Comparison of ENCODE assay signal across 12 cellular contexts in the genomic region with DNA sequence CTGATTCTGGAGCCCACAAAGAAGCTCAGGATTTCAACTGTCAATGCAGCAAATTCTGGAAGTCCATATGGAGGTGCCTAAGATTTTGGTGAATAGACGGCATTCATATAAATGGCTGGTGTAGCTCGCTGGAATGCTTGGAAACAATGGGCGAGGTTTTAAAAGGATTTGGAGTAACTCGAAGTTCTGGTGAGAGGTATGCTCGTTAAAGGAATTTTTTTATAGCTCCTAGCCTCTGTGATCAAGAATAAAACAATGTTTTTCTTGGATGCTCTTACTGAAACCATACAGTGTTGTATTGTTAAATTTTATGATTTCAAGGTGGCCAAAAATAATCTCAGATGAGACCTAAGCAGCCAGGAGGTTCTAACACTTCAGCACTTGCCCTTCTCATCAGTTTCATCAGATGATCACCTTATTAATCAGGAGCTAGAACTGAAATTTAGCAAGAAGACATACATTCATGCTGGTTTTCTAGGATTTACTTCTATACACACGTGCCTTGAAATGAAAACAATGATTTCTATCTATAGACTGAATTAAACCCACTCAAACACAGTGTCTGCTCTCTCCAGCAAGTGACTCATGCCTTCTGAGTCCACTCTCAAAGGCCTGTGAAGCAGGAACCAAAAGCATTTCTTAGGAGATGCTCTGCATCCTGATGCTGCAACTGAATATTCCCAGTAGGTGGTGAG.
DNase-seq lines count a peak whose midpoint lies in the region; ATAC-seq and TF ChIP-seq lines count a peak whose summit lies in the region.
"Had no signal": no experiment of that assay in that cellular context is flagged by ENCODE, and none has a peak within 500 bp of the region (broad histone marks: within the 10 kb centered on the region; RNA-seq: fewer than 3 reads in every experiment).

No MANE protein-coding gene starts in this region.

- no peaks in the 10 kb centered on the region for H3K9me3 ChIP-seq in CD8-positive, alpha-beta memory T cell (ENCODE audit: low read length)
- no peaks in the 10 kb centered on the region for H3K9me3 ChIP-seq in osteoblast (ENCODE audit: low read depth, low read length)
- H3K9me3 ChIP-seq: ovary had no signal

- ATAC-seq in GM19035 (IDR thresholded peaks at IDR 0.05; ENCODE audit: unreplicated experiment): no peak
- no peak for ATAC-seq in activated CD4-positive, CD25-positive, alpha-beta regulatory T cell treated with anti-CD3 and anti-CD28 coated beads, Interleukin-2, amount 50 U/mL, for 24 hours

- no peak overlapping the region for H3K27ac ChIP-seq in CD8-positive, alpha-beta memory T cell (ENCODE audit: low read depth, low read length)
- peak overlapping the region; percentile 67 for H3K27ac ChIP-seq in osteoblast (ENCODE audit: low read depth, low read length)
- H3K27ac ChIP-seq: ovary had no signal

- no peaks in the 10 kb centered on the region for H3K9me3 Mint-ChIP-seq in CD8-positive, alpha-beta memory T cell
- H3K9me3 Mint-ChIP-seq in HFFc6: no peaks in the 10 kb centered on the region

- H3K27me3 Mint-ChIP-seq in CD8-positive, alpha-beta memory T cell: no peaks in the 10 kb centered on the region
- H3K27me3 Mint-ChIP-seq in HFFc6 (ENCODE audit: insufficient read depth): peaks cover 2% of the 10 kb centered on the region; the same call in 1 of the 2 replicates

- no peaks in the 10 kb centered on the region for H3K27me3 ChIP-seq in CD8-positive, alpha-beta memory T cell (ENCODE audit: insufficient read depth, low read length, poor library complexity, severe bottlenecking)
- H3K27me3 ChIP-seq in osteoblast (ENCODE audit: insufficient read depth, low read length): no peaks in the 10 kb centered on the region
- H3K27me3 ChIP-seq: ovary had no signal

- peaks cover 16% of the 10 kb centered on the region for H4K20me1 ChIP-seq in osteoblast (ENCODE audit: insufficient read depth, low read length)

- H3K4me1 Mint-ChIP-seq in CD8-positive, alpha-beta memory T cell: peaks cover 8 to 27% (median 12%) of the 10 kb centered on the region in 3 donors
- H3K4me1 Mint-ChIP-seq in HFFc6 (ENCODE audit: low read depth): peaks cover 44% of the 10 kb centered on the region

- H3K36me3 Mint-ChIP-seq in CD8-positive, alpha-beta memory T cell: peaks cover 3 to 85% (median 19%) of the 10 kb centered on the region in 3 donors
- H3K36me3 Mint-ChIP-seq in HFFc6 (ENCODE audit: low read depth): peaks cover 22% of the 10 kb centered on the region

- no peak overlapping the region for H3K4me3 ChIP-seq in CD8-positive, alpha-beta memory T cell (ENCODE audit: low read length)
- H3K4me3 ChIP-seq in osteoblast (ENCODE audit: insufficient read depth, low read length): no peak overlapping the region
- H3K4me3 ChIP-seq: ovary had no signal

- CTCF ChIA-PET in CD8-positive, alpha-beta memory T cell (lab: Charles Lee): interaction anchor here (1.4 kb wide), 1 partner anchor 16 kb away, joined by 8 read pairs; no protein-coding TSS in a partner anchor

- H3K36me3 ChIP-seq in CD8-positive, alpha-beta memory T cell (ENCODE audit: insufficient read depth, low read length): peaks cover 26% of the 10 kb centered on the region
- H3K36me3 ChIP-seq in osteoblast (ENCODE audit: insufficient read depth, low read length): peaks cover 77% of the 10 kb centered on the region
- H3K36me3 ChIP-seq: ovary had no signal

- H3K79me2 ChIP-seq in osteoblast (ENCODE audit: insufficient read depth, low read length): peaks cover 7% of the 10 kb centered on the region

- no peak for DNase-seq in CD8-positive, alpha-beta memory T cell
- peak; percentile 69 for DNase-seq in HFFc6
- peak; percentile 77 for DNase-seq in astrocyte of the hippocampus (ENCODE audit: low read depth, low spot score)
- DNase-seq in osteoblast (ENCODE audit: insufficient read length, low spot score, missing footprints): peak; percentile 96
- no peak for DNase-seq in stimulated activated CD8-positive, alpha-beta memory T cell treated with anti-CD3 and anti-CD28 coated beads, Interleukin-4, amount 100 ng/mL, for 48 hours
- no peak for DNase-seq in D341Med (ENCODE audit: low spot score)
- DNase-seq: activated CD4-positive, alpha-beta T cell treated with anti-CD3 and anti-CD28 coated beads, Interleukin-2, amount 50 U/mL, for 48 hours; erythroblast; NCI-H446 treated with DMSO at 0.1 percent for 48 hours; ovary had no signal

- H3K4me1 ChIP-seq in CD8-positive, alpha-beta memory T cell (ENCODE audit: insufficient read depth, low read length): peaks cover 6% of the 10 kb centered on the region
- H3K4me1 ChIP-seq in osteoblast (ENCODE audit: insufficient read depth, low read length): peaks cover 33% of the 10 kb centered on the region

- POLR2A ChIA-PET in CD8-positive, alpha-beta memory T cell (lab: Charles Lee): no interaction called here

- no peak overlapping the region for H2AFZ ChIP-seq in osteoblast (ENCODE audit: low read length)

- H3K27ac Mint-ChIP-seq in CD8-positive, alpha-beta memory T cell: peak overlapping the region in 6 of 8 donors; percentile 61 to 87 (median 74)
- peak overlapping the region; percentile 69 for H3K27ac Mint-ChIP-seq in HFFc6

- TF ChIP-seq CTCF in HFFc6 (IDR thresholded peaks at IDR 0.05) (no peak), osteoblast (IDR thresholded peaks at IDR 0.05; ENCODE audit: extremely low read depth, low read depth, low read length) (no peak)

- H3K4me3 Mint-ChIP-seq in CD8-positive, alpha-beta memory T cell: no peak overlapping the region
- H3K4me3 Mint-ChIP-seq in HFFc6: no peak overlapping the region; the same call in 1 of the 2 replicates

- peak overlapping the region; percentile 31 for H3K4me2 ChIP-seq in osteoblast (ENCODE audit: insufficient read depth, low read length)

Comparison
In these comparisons a context has a peak if more than half of its experiments do, and no peak if none do; other contexts are left out.
1. DNase-seq: peak in HFFc6 (single experiment), astrocyte of the hippocampus (single experiment) and osteoblast (single experiment); none in CD8-positive, alpha-beta memory T cell (0 of 5), stimulated activated CD8-positive, alpha-beta memory T cell treated with anti-CD3 and anti-CD28 coated beads, Interleukin-4, amount 100 ng/mL, for 48 hours (single experiment) and D341Med (single experiment).